ENCODE assay signal across 21 cellular contexts in the genomic region with DNA sequence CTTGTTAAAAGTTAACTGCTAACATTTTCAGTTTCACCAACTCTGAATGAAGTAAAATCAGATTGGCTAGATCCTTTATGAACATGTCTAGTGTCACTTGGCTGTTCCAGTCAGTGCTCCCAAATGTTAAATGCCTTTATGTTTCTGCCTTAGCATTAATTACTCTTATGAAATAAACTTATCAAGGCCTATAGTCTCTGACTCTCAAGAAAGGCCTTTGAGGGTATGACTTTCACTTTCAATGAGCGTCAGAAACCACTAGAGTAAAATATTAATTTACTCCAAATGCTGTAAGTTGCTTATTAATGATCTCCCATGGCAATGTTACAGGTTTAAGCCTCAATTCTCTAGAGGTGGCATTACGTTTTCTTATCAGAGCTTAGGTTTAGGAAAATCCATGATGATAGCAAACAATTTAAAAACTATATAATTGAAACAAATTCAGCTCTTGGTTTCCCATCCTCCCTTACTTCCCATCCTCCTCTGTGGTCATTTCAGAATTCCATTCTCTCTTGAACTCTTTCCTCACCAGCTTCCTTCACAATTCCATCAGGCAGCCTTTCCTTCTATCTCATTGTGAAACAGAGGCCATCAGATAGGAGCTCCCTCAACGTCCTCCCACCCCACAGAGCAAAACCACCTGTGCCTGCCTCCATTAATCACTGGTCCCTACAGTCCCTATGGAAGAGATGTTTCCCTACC.
DNase-seq lines count a peak whose midpoint lies in the region; ATAC-seq and TF ChIP-seq lines count a peak whose summit lies in the region.
"Had no signal": no experiment of that assay in that cellular context is flagged by ENCODE, and none has a peak within 500 bp of the region (broad histone marks: within the 10 kb centered on the region; RNA-seq: fewer than 3 reads in every experiment).

No MANE protein-coding gene starts in this region.

- H3K4me2 ChIP-seq in GM23338 = no peak overlapping the region

- WGBS in suprapubic skin = 56% methylated on average over 3 of the region's 3 CpGs

- H3K27me3 Mint-ChIP-seq in GM23338 (ENCODE audit: insufficient read depth, low read depth, poor library complexity) = no peaks in the 10 kb centered on the region
- H3K27me3 Mint-ChIP-seq: activated CD4-positive, alpha-beta memory T cell treated with anti-CD3 and anti-CD28 coated beads, Interleukin-2, amount 10 ng/mL, durations not matched to agents 7 days and 5 days had no signal

- ATAC-seq in HG02678 (IDR thresholded peaks at IDR 0.05; ENCODE audit: unreplicated experiment) = peak; percentile 95
- ATAC-seq in HG03354 (IDR thresholded peaks at IDR 0.05; ENCODE audit: poor library complexity, severe bottlenecking, unreplicated experiment) = peak; percentile 96
- ATAC-seq in GM23338 = no peak
- ATAC-seq: body of pancreas; foreskin keratinocyte; HepG2; left lung; stimulated activated memory B cell treated with anti-CD40 and anti-IgM and Interleukin-4, amounts not matched to agents 10 μg/mL and 1 μg/mL and 100 μg/mL, for 72 hours; T-helper 17 cell had no signal

- H2AFZ ChIP-seq in GM23338 = no peak overlapping the region

- no peak overlapping the region for H3K27ac Mint-ChIP-seq in GM23338
- H3K27ac Mint-ChIP-seq: activated CD4-positive, alpha-beta memory T cell treated with anti-CD3 and anti-CD28 coated beads, Interleukin-2, amount 10 ng/mL, durations not matched to agents 7 days and 5 days; activated naive CD8-positive, alpha-beta T cell; stimulated activated memory B cell treated with anti-CD40 and anti-IgM and Interleukin-4, amounts not matched to agents 10 μg/mL and 1 μg/mL and 100 μg/mL, for 72 hours; T-helper 17 cell had no signal

- peaks cover 10% of the 10 kb centered on the region; the same call in 1 of the 3 replicates for H3K9me3 Mint-ChIP-seq in GM23338
- H3K9me3 Mint-ChIP-seq: stimulated activated memory B cell treated with anti-CD40 and anti-IgM and Interleukin-4, amounts not matched to agents 10 μg/mL and 1 μg/mL and 100 μg/mL, for 72 hours had no signal

- H3K36me3 ChIP-seq in suprapubic skin = no peaks in the 10 kb centered on the region
- H3K36me3 ChIP-seq in GM23338 (ENCODE audit: insufficient read depth) = no peaks in the 10 kb centered on the region
- H3K36me3 ChIP-seq: BE2C, left lung had no signal

- H3K4me3 Mint-ChIP-seq in GM23338 = no peak overlapping the region
- H3K4me3 Mint-ChIP-seq: activated CD4-positive, alpha-beta memory T cell treated with anti-CD3 and anti-CD28 coated beads, Interleukin-2, amount 10 ng/mL, durations not matched to agents 7 days and 5 days; activated naive CD8-positive, alpha-beta T cell; stimulated activated memory B cell treated with anti-CD40 and anti-IgM and Interleukin-4, amounts not matched to agents 10 μg/mL and 1 μg/mL and 100 μg/mL, for 72 hours; T-helper 17 cell had no signal

- H3K27ac ChIP-seq in suprapubic skin = no peak overlapping the region
- no peak overlapping the region for H3K27ac ChIP-seq in GM23338 (ENCODE audit: low read depth)
- H3K27ac ChIP-seq: body of pancreas, foreskin keratinocyte, left lung had no signal

- H3K36me3 Mint-ChIP-seq in GM23338 (ENCODE audit: low read depth) = peaks cover 4% of the 10 kb centered on the region; the same call in 1 of the 3 replicates
- H3K36me3 Mint-ChIP-seq: activated naive CD8-positive, alpha-beta T cell; stimulated activated memory B cell treated with anti-CD40 and anti-IgM and Interleukin-4, amounts not matched to agents 10 μg/mL and 1 μg/mL and 100 μg/mL, for 72 hours had no signal

- no peak overlapping the region for H3K4me3 ChIP-seq in suprapubic skin
- no peak overlapping the region for H3K4me3 ChIP-seq in GM23338
- H3K4me3 ChIP-seq: body of pancreas, left lung had no signal

- H3K79me2 ChIP-seq in GM23338 (replicated peaks; ENCODE audit: insufficient read depth) = no peaks in the 10 kb centered on the region

- H3K4me1 Mint-ChIP-seq in GM23338 = no peaks in the 10 kb centered on the region; the same call in 2 of the 3 replicates
- H3K4me1 Mint-ChIP-seq: activated CD4-positive, alpha-beta memory T cell treated with anti-CD3 and anti-CD28 coated beads, Interleukin-2, amount 10 ng/mL, durations not matched to agents 7 days and 5 days; stimulated activated memory B cell treated with anti-CD40 and anti-IgM and Interleukin-4, amounts not matched to agents 10 μg/mL and 1 μg/mL and 100 μg/mL, for 72 hours; T-helper 17 cell had no signal

- peaks cover 3% of the 10 kb centered on the region; the same call in 1 of the 2 replicates for H3K9me2 ChIP-seq in GM23338 (ENCODE audit: insufficient read depth)

- H3F3A ChIP-seq in GM23338 (replicated peaks; ENCODE audit: low read depth) = no peaks in the 10 kb centered on the region

- H4K20me1 ChIP-seq in GM23338 (replicated peaks; ENCODE audit: insufficient read depth) = no peaks in the 10 kb centered on the region

- TF ChIP-seq EP300 in suprapubic skin (IDR thresholded peaks at IDR 0.05) = no peak

- peak; percentile 6 for DNase-seq in GM19238 (ENCODE audit: insufficient read length, low spot score)
- peak; percentile 91 for DNase-seq in renal cortical epithelial cell (ENCODE audit: low read depth)
- no peak for DNase-seq in suprapubic skin (ENCODE audit: low spot score in 2 of 2)
- no peak for DNase-seq in GM23338 (ENCODE audit: low spot score)
- no peak for DNase-seq in HT-29 (ENCODE audit: low spot score)
- DNase-seq: activated CD4-positive, alpha-beta memory T cell treated with anti-CD3 and anti-CD28 coated beads, Interleukin-2, amount 10 ng/mL, durations not matched to agents 7 days and 5 days; activated T-cell treated with anti-CD3 and anti-CD28 coated beads, Interleukin-2, amount 50 U/mL, for 48 hours; BE2C; body of pancreas; foreskin keratinocyte; HCEC 1CT; left lung; NCI-H446 treated with DMSO at 0.1 percent for 48 hours; SHP77 treated with DMSO at 0.1 percent for 48 hours; T-helper 17 cell; trophoblast cell had no signal

- no peaks in the 10 kb centered on the region for H3K4me1 ChIP-seq in suprapubic skin
- H3K4me1 ChIP-seq in GM23338 (ENCODE audit: insufficient read depth) = no peaks in the 10 kb centered on the region
- H3K4me1 ChIP-seq: BE2C, body of pancreas, foreskin keratinocyte, left lung had no signal

- TF ChIP-seq CTCF in suprapubic skin (IDR thresholded peaks at IDR 0.05) (no peak), GM23338 (conservative IDR thresholded peaks at IDR 0.05; ENCODE audit: low read depth in 2 of 2) (no peak)

- no peak for TF ChIP-seq POLR2A in suprapubic skin (IDR thresholded peaks at IDR 0.05)

- H3K27me3 ChIP-seq in suprapubic skin (no peaks in the 10 kb centered on the region), GM23338 (ENCODE audit: insufficient read depth) (no peaks in the 10 kb centered on the region)
- H3K27me3 ChIP-seq: BE2C, body of pancreas, foreskin keratinocyte, left lung had no signal

- H3K9me3 ChIP-seq in suprapubic skin = peaks cover 4% of the 10 kb centered on the region
- H3K9me3 ChIP-seq: BE2C, body of pancreas had no signal

TF ChIP-seq in GM23338, 12 proteins besides CTCF, POLR2A, EP300 and RAD21 (continues in another document):
- TF ChIP-seq EZH2 (IDR thresholded peaks at IDR 0.05; ENCODE audit: low read depth, unreplicated experiment) (no peak), JUNB (IDR thresholded peaks at IDR 0.05; ENCODE audit: unreplicated experiment) (no peak)

Comparison
In these comparisons a context has a peak if more than half of its experiments do, and no peak if none do; other contexts are left out.
1. DNase-seq: peak in GM19238 (single experiment) and renal cortical epithelial cell (single experiment); none in suprapubic skin (0 of 2), GM23338 (single experiment) and HT-29 (single experiment).